ENCODE assay signal across 26 cellular contexts in the genomic region with DNA sequence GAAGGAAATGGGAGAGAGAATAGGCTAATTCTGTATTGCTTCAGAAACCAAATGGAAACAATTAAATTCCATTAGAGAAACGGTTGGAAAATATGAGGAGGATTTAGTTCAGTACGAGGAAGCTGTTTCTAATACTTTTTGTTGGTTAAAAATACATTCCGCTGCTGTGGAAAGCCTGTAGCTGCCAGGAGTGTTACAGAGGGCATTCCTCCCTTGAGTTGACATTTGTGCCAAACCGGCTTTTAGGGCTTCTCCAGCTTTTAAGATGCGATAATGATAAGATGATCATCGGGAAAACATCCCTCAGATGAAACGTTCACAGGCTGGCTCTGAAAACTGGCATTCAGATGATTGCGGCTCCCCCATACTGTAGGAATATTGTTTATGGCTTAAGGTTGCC.
DNase-seq lines count a peak whose midpoint lies in the region; ATAC-seq and TF ChIP-seq lines count a peak whose summit lies in the region.
"Had no signal": no experiment of that assay in that cellular context is flagged by ENCODE, and none has a peak within 500 bp of the region (broad histone marks: within the 10 kb centered on the region; RNA-seq: fewer than 3 reads in every experiment).

No MANE protein-coding gene starts in this region.

- H4K20me1 ChIP-seq in SK-N-SH (ENCODE audit: insufficient read depth) = no peaks in the 10 kb centered on the region

- peaks cover 6% of the 10 kb centered on the region for H3K4me1 Mint-ChIP-seq in endodermal cell

- H3K27me3 Mint-ChIP-seq in endodermal cell (ENCODE audit: insufficient read depth) = no peaks in the 10 kb centered on the region
- H3K27me3 Mint-ChIP-seq: activated CD4-positive, alpha-beta memory T cell treated with anti-CD3 and anti-CD28 coated beads, Interleukin-2, amount 10 ng/mL, durations not matched to agents 7 days and 5 days had no signal

- CTCF ChIA-PET in SK-N-SH (lab: Yijun Ruan, JAX) = interaction anchor here (1.1 kb wide), 2 partner anchors 12 to 108 kb away, joined by 3 read pairs; no protein-coding TSS in a partner anchor

- H3K27ac Mint-ChIP-seq in endodermal cell = no peak overlapping the region
- H3K27ac Mint-ChIP-seq: activated CD4-positive, alpha-beta memory T cell treated with anti-CD3 and anti-CD28 coated beads, Interleukin-2, amount 10 ng/mL, durations not matched to agents 7 days and 5 days; activated naive CD4-positive, alpha-beta T cell treated with anti-CD3 and anti-CD28 coated beads for 36 hours; T-helper 1 cell treated with Interleukin-12 subunit alpha and Interleukin-12 subunit beta and Interleukin-4 antibody, amounts not matched to agents 30 μg/mL and 1 μg/mL, for 36 hours had no signal

- H3K27me3 ChIP-seq in SK-N-SH (ENCODE audit: insufficient read depth) (no peaks in the 10 kb centered on the region), endodermal cell (ENCODE audit: control insufficient read depth, insufficient read depth, low read length, poor library complexity, severe bottlenecking) (no peaks in the 10 kb centered on the region), muscle layer of duodenum (ENCODE audit: low read depth, low read length) (no peaks in the 10 kb centered on the region), SJCRH30 (no peaks in the 10 kb centered on the region)
- H3K27me3 ChIP-seq: body of pancreas, heart right ventricle had no signal

- no peak for ATAC-seq in HG02852 (IDR thresholded peaks at IDR 0.05; ENCODE audit: unreplicated experiment)
- no peak for ATAC-seq in HG03045 (IDR thresholded peaks at IDR 0.05; ENCODE audit: unreplicated experiment)
- ATAC-seq: body of pancreas, heart right ventricle had no signal

- H3K9me3 Mint-ChIP-seq in endodermal cell = no peaks in the 10 kb centered on the region
- H3K9me3 Mint-ChIP-seq: activated CD4-positive, alpha-beta memory T cell treated with anti-CD3 and anti-CD28 coated beads, Interleukin-2, amount 10 ng/mL, durations not matched to agents 7 days and 5 days; activated naive CD4-positive, alpha-beta T cell treated with anti-CD3 and anti-CD28 coated beads for 36 hours; T-helper 1 cell treated with Interleukin-12 subunit alpha and Interleukin-12 subunit beta and Interleukin-4 antibody, amounts not matched to agents 30 μg/mL and 1 μg/mL, for 36 hours had no signal

- H3K36me3 Mint-ChIP-seq in endodermal cell (ENCODE audit: low read depth) = peaks cover 17% of the 10 kb centered on the region

- 0 out of 2 replicates have a peak overlapping the region, but pooled peaks have one; percentile 4 for H2AFZ ChIP-seq in SK-N-SH (ENCODE audit: low read depth)
- H2AFZ ChIP-seq: parathyroid adenoma had no signal

- POLR2A ChIA-PET in SK-N-SH (lab: Yijun Ruan, JAX) = interaction anchor here (0.6 kb wide), 1 partner anchor 40 kb away, joined by 7 read pairs; no protein-coding TSS in a partner anchor

- no peaks in the 10 kb centered on the region for H3K79me2 ChIP-seq in SK-N-SH (ENCODE audit: insufficient read depth)
- H3K79me2 ChIP-seq: parathyroid adenoma had no signal

- H3K9ac ChIP-seq in SK-N-SH = peak overlapping the region; percentile 22; the same call in 1 of the 2 replicates
- no peak overlapping the region for H3K9ac ChIP-seq in endodermal cell (ENCODE audit: extremely low read depth, low read length, poor library complexity, severe bottlenecking)
- H3K9ac ChIP-seq: parathyroid adenoma had no signal

- H3K36me3 ChIP-seq in SK-N-SH (replicated peaks in 1 of 2; ENCODE audit: control insufficient read depth in 1 of 2, insufficient read depth in 2 of 2, low read length in 1 of 2) (no peaks in the 10 kb centered on the region), endodermal cell (ENCODE audit: control insufficient read depth, insufficient read depth, low read length) (peaks cover 16% of the 10 kb centered on the region), muscle layer of duodenum (ENCODE audit: control insufficient read depth in 1 of 2, insufficient read depth in 2 of 2, low read length in 2 of 2) (peaks cover 0 to 2% of the 10 kb centered on the region in 2 donors), SJCRH30 (no peaks in the 10 kb centered on the region)
- H3K36me3 ChIP-seq: WERI-Rb-1 had no signal

- H3K4me1 ChIP-seq in SK-N-SH (ENCODE audit: control insufficient read depth in 1 of 2, insufficient read depth in 2 of 2, low read depth in 1 of 2, low read length in 1 of 2) (peaks cover 19 to 27% of the 10 kb centered on the region in 2 experiments; a peak in 3 of 4 replicates), endodermal cell (ENCODE audit: control insufficient read depth, insufficient read depth, low read length) (no peaks in the 10 kb centered on the region), muscle layer of duodenum (ENCODE audit: control insufficient read depth in 1 of 2, insufficient read depth in 2 of 2, low read length in 2 of 2) (no peaks in the 10 kb centered on the region), SJCRH30 (peaks cover 9% of the 10 kb centered on the region)
- H3K4me1 ChIP-seq: body of pancreas, parathyroid adenoma had no signal

- peak overlapping the region; percentile 81 to 91 for H3K27ac ChIP-seq in SK-N-SH (ENCODE audit: low read depth in 2 of 2, low read length in 1 of 2)
- H3K27ac ChIP-seq in endodermal cell (ENCODE audit: low read depth, low read length) = peak overlapping the region; percentile 38
- peak overlapping the region; percentile 30 for H3K27ac ChIP-seq in muscle layer of duodenum (ENCODE audit: low read length)
- no peak overlapping the region for H3K27ac ChIP-seq in SJCRH30
- H3K27ac ChIP-seq: body of pancreas, C4-2B, epithelial cell of prostate, heart right ventricle, parathyroid adenoma, WERI-Rb-1 had no signal

- peak; percentile 50 to 98 for TF ChIP-seq EP300 in SK-N-SH (IDR thresholded peaks at IDR 0.05; ENCODE audit: borderline replicate concordance in 1 of 2, low read depth in 1 of 2, low read length in 1 of 2)

- H3K4me3 Mint-ChIP-seq in endodermal cell = no peak overlapping the region
- H3K4me3 Mint-ChIP-seq: activated CD4-positive, alpha-beta memory T cell treated with anti-CD3 and anti-CD28 coated beads, Interleukin-2, amount 10 ng/mL, durations not matched to agents 7 days and 5 days; activated naive CD4-positive, alpha-beta T cell treated with anti-CD3 and anti-CD28 coated beads for 36 hours; T-helper 1 cell treated with Interleukin-12 subunit alpha and Interleukin-12 subunit beta and Interleukin-4 antibody, amounts not matched to agents 30 μg/mL and 1 μg/mL, for 36 hours had no signal

- DNase-seq in AG08395 (ENCODE audit: low spot score) = peak; percentile 83
- DNase-seq in SK-N-SH = peak; percentile 34
- no peak for DNase-seq in endodermal cell
- DNase-seq in pons (ENCODE audit: low spot score) = no peak
- DNase-seq in SJCRH30 = no peak
- DNase-seq: 8988T; activated CD4-positive, alpha-beta memory T cell treated with anti-CD3 and anti-CD28 coated beads, Interleukin-2, amount 10 ng/mL, durations not matched to agents 7 days and 5 days; activated naive CD4-positive, alpha-beta T cell treated with anti-CD3 and anti-CD28 coated beads for 36 hours; activated T-cell treated with anti-CD3 and anti-CD28 coated beads, Interleukin-2, amount 50 U/mL, for 1 hour; body of pancreas; dermis blood vessel endothelial cell; GDM1; heart right ventricle; NCI-H1436; NCI-H748 treated with DMSO at 0.1 percent for 48 hours; OCI-M1; Right ventricle myocardium superior; stimulated activated naive CD4-positive, alpha-beta T cell treated with Interleukin-2 at 50 U/mL for 16 hours; WERI-Rb-1 had no signal

- H3K4me3 ChIP-seq in SK-N-SH (ENCODE audit: low read depth in 2 of 2, low read length in 1 of 2) = peak overlapping the region; percentile 18 to 34; a peak in 3 of 4 replicates
- H3K4me3 ChIP-seq in endodermal cell (ENCODE audit: low read length) = no peak overlapping the region
- no peak overlapping the region for H3K4me3 ChIP-seq in muscle layer of duodenum (ENCODE audit: low read depth in 1 of 2, low read length in 2 of 2)
- H3K4me3 ChIP-seq in SJCRH30 = no peak overlapping the region
- H3K4me3 ChIP-seq: body of pancreas, heart right ventricle had no signal

- no peaks in the 10 kb centered on the region for H3K9me3 ChIP-seq in SK-N-SH
- no peaks in the 10 kb centered on the region for H3K9me3 ChIP-seq in endodermal cell (ENCODE audit: control insufficient read depth, low read length)
- H3K9me3 ChIP-seq in muscle layer of duodenum (ENCODE audit: control insufficient read depth in 1 of 2, low read length in 2 of 2) = no peaks in the 10 kb centered on the region
- no peaks in the 10 kb centered on the region for H3K9me3 ChIP-seq in SJCRH30 (replicated peaks)
- H3K9me3 ChIP-seq: body of pancreas, heart right ventricle had no signal

- no peak; the same call in 1 of the 2 replicates for TF ChIP-seq RAD21 in SK-N-SH (IDR thresholded peaks at IDR 0.05; ENCODE audit: low read length)

- H3K9me2 ChIP-seq in SK-N-SH = no peaks in the 10 kb centered on the region

- WGBS in SK-N-SH (ENCODE audit: low lambda C conversion rate) = 20% methylated on average over 8 of the region's 8 CpGs
- WGBS in endodermal cell (ENCODE audit: insufficient coverage in 1 of 2, insufficient read length in 1 of 2), 2 experiments = 93 to 96% methylated on average over 8 of the region's 8 CpGs

- TF ChIP-seq CTCF in SK-N-SH (IDR thresholded peaks at IDR 0.05) (no peak), endodermal cell (conservative IDR thresholded peaks at IDR 0.05) (no peak)

- peak overlapping the region; percentile 64 for H3K4me2 ChIP-seq in SK-N-SH

- H3F3A ChIP-seq in SK-N-SH (replicated peaks; ENCODE audit: insufficient read depth) = peaks cover 22% of the 10 kb centered on the region

TF ChIP-seq in SK-N-SH, 30 proteins besides CTCF, POLR2A, EP300 and RAD21 (continues in another document):
- 0 out of 2 replicates have a peak, but pooled peaks have one; percentile 34 for TF ChIP-seq ZBTB33 (IDR thresholded peaks at IDR 0.05; ENCODE audit: borderline replicate concordance, low read depth)
- TF ChIP-seq GATA2 (CRISPR knock-in tag; IDR thresholded peaks at IDR 0.05) = peak; percentile 64
- TF ChIP-seq SMC3 (IDR thresholded peaks at IDR 0.05; ENCODE audit: low read depth, low read length) = 0 out of 2 replicates have a peak, but pooled peaks have one; percentile 10
- peak; percentile 95 for TF ChIP-seq TCF12 (IDR thresholded peaks at IDR 0.05)

Comparison
In these comparisons a context has a peak if more than half of its experiments do, and no peak if none do; other contexts are left out.
1. DNase-seq: peak in AG08395 (single experiment) and SK-N-SH (single experiment); none in endodermal cell (single experiment), pons (single experiment) and SJCRH30 (0 of 2).
2. H3K4me3 ChIP-seq: peak in SK-N-SH (2 of 2); none in endodermal cell (single experiment), muscle layer of duodenum (0 of 2) and SJCRH30 (single experiment).